In the genomic region with DNA sequence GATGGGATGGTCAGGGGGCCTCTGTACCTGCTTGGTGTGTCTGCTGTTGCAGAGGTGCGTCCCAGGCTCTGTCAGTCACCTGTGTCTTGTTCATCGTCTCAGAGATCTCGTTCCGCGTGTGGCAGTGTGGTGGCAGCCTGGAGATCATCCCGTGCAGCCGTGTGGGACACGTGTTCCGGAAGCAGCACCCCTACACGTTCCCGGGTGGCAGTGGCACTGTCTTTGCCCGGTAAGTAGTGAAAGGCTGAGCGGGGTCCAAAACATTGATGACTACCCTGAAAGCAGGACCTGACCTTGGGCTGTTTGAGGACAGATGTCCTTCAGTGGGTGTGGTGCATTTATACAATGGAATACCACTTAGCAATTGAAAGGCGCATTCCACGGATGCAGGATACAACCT, we compare ENCODE assay signal across 19 cellular contexts.
"Had no signal": no experiment of that assay in that cellular context is flagged by ENCODE, and none has a peak within 500 bp of the region (broad histone marks: within the 10 kb centered on the region; RNA-seq: fewer than 3 reads in every experiment).

No MANE protein-coding gene starts in this region.

- H3K4me1 Mint-ChIP-seq: immature natural killer cell had no signal

- H3K4me3 ChIP-seq: colonic mucosa, lung, psoas muscle, right lobe of liver, tibial artery had no signal

- ATAC-seq: foreskin keratinocyte; left colon; left ventricle myocardium superior; psoas muscle; stimulated activated memory B cell treated with anti-CD40 and anti-IgM and Interleukin-4, amounts not matched to agents 10 μg/mL and 1 μg/mL and 100 μg/mL, for 72 hours had no signal

- H3K4me3 Mint-ChIP-seq: immature natural killer cell; nephron; stimulated activated memory B cell treated with anti-CD40 and anti-IgM and Interleukin-4, amounts not matched to agents 10 μg/mL and 1 μg/mL and 100 μg/mL, for 72 hours; stimulated activated naive CD8-positive, alpha-beta T cell treated with anti-CD3 and anti-CD28 coated beads, Interleukin-15, Interleukin-2, amounts not matched to agents 100 ng/mL and 50 ng/mL, for 24 hours had no signal

- H3K27ac ChIP-seq: colonic mucosa, foreskin keratinocyte, neutrophil, psoas muscle, right lobe of liver, tibial artery had no signal

- DNase-seq: colonic mucosa; dermis blood vessel endothelial cell; erythroblast; foreskin keratinocyte; immature natural killer cell; left colon; left ventricle myocardium superior; mesenchymal stem cell; naive B cell; psoas muscle; retina; right lobe of liver; stimulated activated CD4-positive, alpha-beta T cell treated with anti-CD3 and anti-CD28 coated beads, Interleukin-4, amount 100 ng/mL, for 1 hour; tibial artery had no signal

- H3K27ac Mint-ChIP-seq: immature natural killer cell; nephron; stimulated activated memory B cell treated with anti-CD40 and anti-IgM and Interleukin-4, amounts not matched to agents 10 μg/mL and 1 μg/mL and 100 μg/mL, for 72 hours; stimulated activated naive CD8-positive, alpha-beta T cell treated with anti-CD3 and anti-CD28 coated beads, Interleukin-15, Interleukin-2, amounts not matched to agents 100 ng/mL and 50 ng/mL, for 24 hours had no signal

- H3K27me3 Mint-ChIP-seq: naive B cell; stimulated activated memory B cell treated with anti-CD40 and anti-IgM and Interleukin-4, amounts not matched to agents 10 μg/mL and 1 μg/mL and 100 μg/mL, for 72 hours; stimulated activated naive CD8-positive, alpha-beta T cell treated with anti-CD3 and anti-CD28 coated beads, Interleukin-15, Interleukin-2, amounts not matched to agents 100 ng/mL and 50 ng/mL, for 24 hours had no signal

- H3K9me3 Mint-ChIP-seq: immature natural killer cell; nephron; stimulated activated naive CD8-positive, alpha-beta T cell treated with anti-CD3 and anti-CD28 coated beads, Interleukin-15, Interleukin-2, amounts not matched to agents 100 ng/mL and 50 ng/mL, for 24 hours had no signal

- H3K27me3 ChIP-seq: colonic mucosa, foreskin keratinocyte, neutrophil, right lobe of liver, tibial artery had no signal

- H3K9me3 ChIP-seq: colonic mucosa, neutrophil, psoas muscle, right lobe of liver, tibial artery had no signal

- H3K4me1 ChIP-seq: colonic mucosa, foreskin keratinocyte, right lobe of liver had no signal
